ENCODE assay signal across 7 cellular contexts in genomic region chr9:96997009-96997702, GRCh38. TPM values are rescaled to one million over a fixed set of nuclear protein-coding genes. Genes with fewer than 3 reads are reported as not detected.
DNase-seq lines count a peak whose midpoint lies in the region; ATAC-seq, FAIRE-seq and TF ChIP-seq lines count a peak whose summit lies in the region.
"Not testable (repeated sequence)": the region's sequence is repeated elsewhere in the genome, so short reads cannot be mapped to it uniquely, and the experiment has no call there.
"Had no signal": no experiment of that assay in that cellular context is flagged by ENCODE, and none has a peak within 500 bp of the region (broad histone marks: within the 10 kb centered on the region; RNA-seq: fewer than 3 reads in every experiment).

No MANE protein-coding gene starts in this region.

- peak overlapping the region; percentile 41 for H3K27ac Mint-ChIP-seq in central memory CD8-positive, alpha-beta T cell (ENCODE audit: low read depth)
- H3K27ac Mint-ChIP-seq in naive B cell, result peak overlapping the region in 3 of 6 donors; percentile 24 to 71 (median 36)

- H3K9ac ChIP-seq in GM12878 (ENCODE audit: control insufficient read depth, insufficient read depth, low read length), result not testable (repeated sequence)

- CTCF ChIA-PET in GM12878 (lab: Yijun Ruan, JAX), result not testable (repeated sequence)

- H2AFZ ChIP-seq in GM12878 (ENCODE audit: control insufficient read depth, low read depth, low read length), result not testable (repeated sequence)

- not testable (repeated sequence) for H3K4me3 ChIP-seq in GM12878

- H3K27ac ChIP-seq in GM12878 (ENCODE audit: control insufficient read depth, insufficient read depth), result not testable (repeated sequence)
- peak overlapping the region; percentile 67 for H3K27ac ChIP-seq in epithelial cell of prostate

- SMC1A ChIA-PET in GM12878 (lab: Charles Lee; ENCODE audit: uncharacterized antibody, unreplicated experiment), result not testable (repeated sequence)

- H3K27me3 ChIP-seq in GM12878 (replicated peaks in 1 of 2; ENCODE audit: control insufficient read depth in 2 of 2, insufficient read depth in 2 of 2, low read length in 1 of 2), result not testable (repeated sequence)

- POLR2A ChIA-PET in GM12878 (lab: Charles Lee), result not testable (repeated sequence)

- intact Hi-C loops in GM12878 (cut with micrococcal nuclease; ENCODE audit: unreplicated experiment), result not testable (repeated sequence)

- H3K36me3 ChIP-seq in GM12878 (ENCODE audit: control insufficient read depth in 2 of 2, insufficient read depth in 2 of 2, low read length in 1 of 2), result not testable (repeated sequence)

- TF ChIP-seq POLR2A in GM12891 (IDR thresholded peaks at IDR 0.05; ENCODE audit: low read depth, low read length); GM12878 (IDR thresholded peaks at IDR 0.05; ENCODE audit: low read depth, low read length): not testable (repeated sequence)

- not testable (repeated sequence) for H3K4me3 Mint-ChIP-seq in central memory CD8-positive, alpha-beta T cell
- peak overlapping the region in 5 of 8 donors; percentile 18 to 64 (median 38) for H3K4me3 Mint-ChIP-seq in naive B cell

- H4K20me1 ChIP-seq in GM12878 (ENCODE audit: control insufficient read depth, insufficient read depth), result not testable (repeated sequence)

- not testable (repeated sequence) for ATAC-seq in GM12878; central memory CD8-positive, alpha-beta T cell (replicated peaks; ENCODE audit: extremely low read depth, poor library complexity, severe bottlenecking); naive B cell (ENCODE audit: low read depth in 2 of 2)

- TF ChIP-seq EP300 in GM12878 (IDR thresholded peaks at IDR 0.05; ENCODE audit: borderline replicate concordance in 1 of 2, control insufficient read depth in 1 of 2, low read depth in 2 of 2, low read length in 2 of 2), result not testable (repeated sequence)

- 88% methylated on average over 6 of the region's 6 CpGs for WGBS in GM12878 (ENCODE audit: insufficient coverage, insufficient replicate concordance, low lambda C conversion rate, missing lambda C conversion rate)

- BruUV-seq in GM12878 (replicated peaks; lab: Mats Ljungman, UMichigan), result not testable (repeated sequence)

- peaks cover 23% of the 10 kb centered on the region for H3K4me1 Mint-ChIP-seq in central memory CD8-positive, alpha-beta T cell
- peaks cover 17 to 44% (median 38%) of the 10 kb centered on the region in 3 donors for H3K4me1 Mint-ChIP-seq in naive B cell

- RAD21 ChIA-PET in GM12878 (lab: Charles Lee; ENCODE audit: unreplicated experiment), result not testable (repeated sequence)

- FAIRE-seq in GM12891 (lab: Jason Lieb, UNC), result peak; percentile 51
- not testable (repeated sequence) for FAIRE-seq in GM12878 (lab: Jason Lieb, UNC)

- not testable (repeated sequence) for TF ChIP-seq CTCF in GM12878 (IDR thresholded peaks at IDR 0.05 in 2 of 3, conservative IDR thresholded peaks at IDR 0.05 in 1 of 3; ENCODE audit: control insufficient read depth in 2 of 3, extremely low read depth in 1 of 3, insufficient read depth in 1 of 3, low read depth in 3 of 3, low read length in 3 of 3)

- not testable (repeated sequence) for TF ChIP-seq RAD21 in GM12878 (IDR thresholded peaks at IDR 0.05; ENCODE audit: insufficient read depth, low read depth, low read length)

- not testable (repeated sequence) for H3K9me3 Mint-ChIP-seq in central memory CD8-positive, alpha-beta T cell; naive B cell

- H3K36me3 Mint-ChIP-seq in central memory CD8-positive, alpha-beta T cell (ENCODE audit: insufficient read depth); naive B cell: not testable (repeated sequence)

- DNase-seq in GM12891 (ENCODE audit: insufficient read length, low spot score); GM12878 (ENCODE audit: low read depth, low spot score); central memory CD8-positive, alpha-beta T cell (ENCODE audit: low spot score in 2 of 2); epithelial cell of prostate (ENCODE audit: low read depth, low spot score); naive B cell: not testable (repeated sequence)
- DNase-seq in NCI-H82 treated with DMSO at 0.1 percent for 48 hours (lab: John Stamatoyannopoulos, UW; ENCODE audit: unreplicated experiment), result peak; percentile 53

- not testable (repeated sequence) for H3K27me3 Mint-ChIP-seq in central memory CD8-positive, alpha-beta T cell; naive B cell

- peaks cover 33% of the 10 kb centered on the region for H3K79me2 ChIP-seq in GM12878 (ENCODE audit: control insufficient read depth, insufficient read depth, low read length)

- H3K4me1 ChIP-seq in GM12878 (ENCODE audit: control insufficient read depth, insufficient read depth, low read length), result not testable (repeated sequence)

- in situ Hi-C loops in GM12878 (cut with MboI), result not testable (repeated sequence)

- H3K9me3 ChIP-seq in GM12878 (replicated peaks; ENCODE audit: control insufficient read depth, insufficient read depth, low read length), result not testable (repeated sequence)

- 0 out of 2 replicates have a peak overlapping the region, but pooled peaks have one; percentile 3 for H3K4me2 ChIP-seq in GM12878 (ENCODE audit: control insufficient read depth, insufficient read depth)

RNA-seq across cellular contexts. Expression of gene CTSV, which starts 41.8 kb away (rescaled TPM):
- not detected for polyA plus RNA-seq in GM12891 (2012; ENCODE audit: low read depth, missing spikeins)
- 0.10 TPM in 1 of 2 replicates, not detected in the other for total RNA-seq in GM12878 (2013; cell fraction: nucleolus; rRNA removed)
- total RNA-seq in GM12878 (2014; rRNA removed), result 0.11 and 0.22 TPM in 2 replicates
- 0.05 and 0.13 TPM in 2 replicates for total RNA-seq in GM12878 (2014; rRNA removed; fragmentation: Illumina TruSeq; extraction: Trizol)
- 0.21 and 0.36 TPM in 2 replicates for total RNA-seq in GM12878 (2021)
- polyA plus RNA-seq in GM12878 (2011; ENCODE audit: low read depth), result not detected
- 0.19 and 0.30 TPM in 2 replicates for polyA plus RNA-seq in GM12878 (2011; rRNA removed)
- 0.05 and 0.09 TPM in 2 replicates for polyA plus RNA-seq in GM12878 (2011; cell fraction: cytosol; rRNA removed)
- not detected in 2 replicates for polyA plus RNA-seq in GM12878 (2011; cell fraction: nucleus; rRNA removed)
- 0.19 and 0.22 TPM in 2 replicates for polyA plus RNA-seq in GM12878 (2012)
- polyA plus RNA-seq in GM12878 (2014; fragmentation: Illumina TruSeq; extraction: Trizol), result 0.10 TPM in 1 of 2 replicates, not detected in the other
- under 1 TPM in 1 of 2 experiments, not detected in 1; 0.51 TPM for polyA plus RNA-seq in GM12878 (2014; fragmentation: Nextera tagmentation; extraction: Ambion mirVana)
- 0.16 and 0.19 TPM in 2 replicates for polyA plus RNA-seq in GM12878 (2014; rRNA removed)
- under 1 TPM; 0.11 to 0.38 TPM for polyA plus RNA-seq in GM12878 (2016; fragmentation: Nextera tagmentation; extraction: Ambion mirVana)
- 0.15 TPM in 1 of 2 replicates, not detected in the other for polyA minus RNA-seq in GM12878 (2011; rRNA and poly(A)+ RNA removed)
- polyA minus RNA-seq in GM12878 (2011; cell fraction: cytosol; rRNA and poly(A)+ RNA removed), result not detected in 2 replicates
- not detected in 2 replicates for polyA minus RNA-seq in GM12878 (2011; cell fraction: nucleus; rRNA and poly(A)+ RNA removed)
- under 1 TPM in 1 of 6 donors, not detected in 5; 0.19 TPM for polyA plus RNA-seq in naive B cell (ENCODE audit: low read depth in 6 of 6)
- polyA plus RNA-seq: CD8-positive, alpha-beta memory T cell had no signal
